Comparison of ENCODE assay signal across 8 cellular contexts in genomic region chr19:10251792-10252694, GRCh38. TPM values are rescaled to one million over a fixed set of nuclear protein-coding genes. Genes with fewer than 3 reads are reported as not detected.
DNase-seq lines count a peak whose midpoint lies in the region; ATAC-seq and TF ChIP-seq lines count a peak whose summit lies in the region.

MRPL4 (plus strand) TSS chr19:10252214; CDS start chr19:10252254, 40 bp downstream.

- TF ChIP-seq CTCF in PC-3 (conservative IDR thresholded peaks at IDR 0.05; ENCODE audit: low read depth, low read length) = no peak

- no peaks in the 10 kb centered on the region for H3K9me2 ChIP-seq in PC-3 (replicated peaks; ENCODE audit: low read length)

- peaks cover 8% of the 10 kb centered on the region; the same call in 1 of the 2 replicates for H3K4me1 ChIP-seq in PC-3 (ENCODE audit: insufficient read depth, low read length)

- TF ChIP-seq RAD21 in Ishikawa (IDR thresholded peaks at IDR 0.05; ENCODE audit: low read depth) = no peak

- TF ChIP-seq EP300 in Ishikawa (IDR thresholded peaks at IDR 0.05; ENCODE audit: borderline replicate concordance) = no peak

- no peaks in the 10 kb centered on the region for H3K9me3 ChIP-seq in PC-3 (ENCODE audit: low read length)

- BruUV-seq in PC-3 (replicated peaks; lab: Mats Ljungman, UMichigan) = no TSS peak

- H3K27me3 ChIP-seq in PC-3 (ENCODE audit: low read length) = no peaks in the 10 kb centered on the region

- ATAC-seq in GM21576 (IDR thresholded peaks at IDR 0.05; ENCODE audit: unreplicated experiment) (peak; percentile 85), PC-3 (peak; percentile 96)

- intact Hi-C loops in PC-3 (cut with micrococcal nuclease) = loop anchor here (1.0 to 5.0 kb wide), 4 partner anchors 132 to 318 kb away; no protein-coding TSS in a partner anchor

- DNase-seq in DMS114 treated with DMSO at 0.1 percent for 48 hours (lab: John Stamatoyannopoulos, UW; ENCODE audit: unreplicated experiment) (peak; percentile 96), PC-3 (peak; percentile 100), activated T-cell treated with anti-CD3 and anti-CD28 coated beads for 48 hours (ENCODE audit: low read depth) (peak; percentile 90), epithelial cell of prostate (ENCODE audit: low read depth, low spot score) (peak; percentile 93), mucosa of gallbladder (ENCODE audit: low spot score) (peak; percentile 97)
- DNase-seq in stimulated activated CD8-positive, alpha-beta memory T cell treated with anti-CD3 and anti-CD28 coated beads, Interleukin-4, amount 100 ng/mL, for 4 hours (ENCODE audit: low read depth in 2 of 2, low spot score in 1 of 2) = peak; percentile 88 to 94

- H3K4me2 ChIP-seq in PC-3 (ENCODE audit: low read length) = peak within 1 kb of the TSS; percentile 97

- H3F3A ChIP-seq in PC-3 (ENCODE audit: low read length, unreplicated experiment) = no peaks in the 10 kb centered on the region

- CTCF ChIA-PET in PC-3 (lab: Charles Lee) = interaction anchor here (0.5 to 0.6 kb wide), 2 partner anchors 58 to 149 kb away, joined by 3 to 4 read pairs; no protein-coding TSS in a partner anchor

- peak within 1 kb of the TSS; percentile 97 for H3K4me3 ChIP-seq in PC-3 (ENCODE audit: low read length)

- H3K27ac ChIP-seq in PC-3 (ENCODE audit: low read length) (peak within 1 kb of the TSS; percentile 46), epithelial cell of prostate (peak within 1 kb of the TSS; percentile 55)

- H2AFZ ChIP-seq in PC-3 (ENCODE audit: low read length) = peak within 1 kb of the TSS; percentile 99

- POLR2A ChIA-PET in PC-3 (lab: Charles Lee; ENCODE audit: unreplicated experiment) = interaction anchor here (0.5 to 0.7 kb wide), 4 partner anchors 25 to 129 kb away, joined by 3 to 14 read pairs (median 6); partner anchors contain the start of gene TYK2

- peaks cover 22% of the 10 kb centered on the region for H3K36me3 ChIP-seq in PC-3 (ENCODE audit: low read depth, low read length)

- peak within 1 kb of the TSS; percentile 94 for H3K9ac ChIP-seq in PC-3 (ENCODE audit: low read length)

- peaks cover 27% of the 10 kb centered on the region for H3K79me2 ChIP-seq in PC-3 (ENCODE audit: low read length)

- H4K20me1 ChIP-seq in PC-3 (ENCODE audit: low read length) = no peaks in the 10 kb centered on the region

TF ChIP-seq in Ishikawa, 13 proteins besides CTCF, POLR2A, EP300 and RAD21:
- TF ChIP-seq ZBTB7A (IDR thresholded peaks at IDR 0.05; ENCODE audit: low read depth) = peak; percentile 73; the same call in 1 of the 2 replicates
- peak; percentile 23; the same call in 1 of the 2 replicates for TF ChIP-seq NFIC (IDR thresholded peaks at IDR 0.05)
- 0 out of 2 replicates have a peak, but pooled peaks have one; percentile 52 for TF ChIP-seq YY1 (IDR thresholded peaks at IDR 0.05; ENCODE audit: low read depth)
- peak; percentile 32; the same call in 1 of the 2 replicates for TF ChIP-seq USF1 (IDR thresholded peaks at IDR 0.05)
- peak; percentile 73; the same call in 1 of the 2 replicates for TF ChIP-seq EGR1 (IDR thresholded peaks at IDR 0.05)
- peak; percentile 78 for TF ChIP-seq TAF1 (IDR thresholded peaks at IDR 0.05; ENCODE audit: low read depth)
- no peak for TF ChIP-seq CEBPB (IDR thresholded peaks at IDR 0.05)
- peak; percentile 93 for TF ChIP-seq CREB1 (IDR thresholded peaks at IDR 0.05; ENCODE audit: low read depth)
- TF ChIP-seq TEAD4 (IDR thresholded peaks at IDR 0.05) = no peak
- TF ChIP-seq TCF12 (IDR thresholded peaks at IDR 0.05; ENCODE audit: low read depth) = peak; percentile 64
- TF ChIP-seq, protein P1, sequence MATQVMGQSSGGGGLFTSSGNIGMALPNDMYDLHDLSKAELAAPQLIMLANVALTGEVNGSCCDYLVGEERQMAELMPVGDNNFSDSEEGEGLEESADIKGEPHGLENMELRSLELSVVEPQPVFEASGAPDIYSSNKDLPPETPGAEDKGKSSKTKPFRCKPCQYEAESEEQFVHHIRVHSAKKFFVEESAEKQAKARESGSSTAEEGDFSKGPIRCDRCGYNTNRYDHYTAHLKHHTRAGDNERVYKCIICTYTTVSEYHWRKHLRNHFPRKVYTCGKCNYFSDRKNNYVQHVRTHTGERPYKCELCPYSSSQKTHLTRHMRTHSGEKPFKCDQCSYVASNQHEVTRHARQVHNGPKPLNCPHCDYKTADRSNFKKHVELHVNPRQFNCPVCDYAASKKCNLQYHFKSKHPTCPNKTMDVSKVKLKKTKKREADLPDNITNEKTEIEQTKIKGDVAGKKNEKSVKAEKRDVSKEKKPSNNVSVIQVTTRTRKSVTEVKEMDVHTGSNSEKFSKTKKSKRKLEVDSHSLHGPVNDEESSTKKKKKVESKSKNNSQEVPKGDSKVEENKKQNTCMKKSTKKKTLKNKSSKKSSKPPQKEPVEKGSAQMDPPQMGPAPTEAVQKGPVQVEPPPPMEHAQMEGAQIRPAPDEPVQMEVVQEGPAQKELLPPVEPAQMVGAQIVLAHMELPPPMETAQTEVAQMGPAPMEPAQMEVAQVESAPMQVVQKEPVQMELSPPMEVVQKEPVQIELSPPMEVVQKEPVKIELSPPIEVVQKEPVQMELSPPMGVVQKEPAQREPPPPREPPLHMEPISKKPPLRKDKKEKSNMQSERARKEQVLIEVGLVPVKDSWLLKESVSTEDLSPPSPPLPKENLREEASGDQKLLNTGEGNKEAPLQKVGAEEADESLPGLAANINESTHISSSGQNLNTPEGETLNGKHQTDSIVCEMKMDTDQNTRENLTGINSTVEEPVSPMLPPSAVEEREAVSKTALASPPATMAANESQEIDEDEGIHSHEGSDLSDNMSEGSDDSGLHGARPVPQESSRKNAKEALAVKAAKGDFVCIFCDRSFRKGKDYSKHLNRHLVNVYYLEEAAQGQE (IDR thresholded peaks at IDR 0.05; ENCODE audit: low read depth) = no peak
- peak; percentile 94 for TF ChIP-seq MAX (IDR thresholded peaks at IDR 0.05)
- TF ChIP-seq FOXM1 (IDR thresholded peaks at IDR 0.05; ENCODE audit: borderline replicate concordance, low read depth) = no peak

RNA-seq across cellular contexts. Expression of gene MRPL4, which starts in this region (rescaled TPM):
- total RNA-seq in PC-3 (2014; rRNA removed) (336 and 427 TPM in 2 replicates), mucosa of gallbladder (48.7 TPM)

Comparison
In these comparisons a context has a peak if more than half of its experiments do, and no peak if none do; other contexts are left out.
1. Peak in every context shown above with its lines: DNase-seq, ATAC-seq, H3K4me3 ChIP-seq and H3K27ac ChIP-seq.